In the genomic region with DNA sequence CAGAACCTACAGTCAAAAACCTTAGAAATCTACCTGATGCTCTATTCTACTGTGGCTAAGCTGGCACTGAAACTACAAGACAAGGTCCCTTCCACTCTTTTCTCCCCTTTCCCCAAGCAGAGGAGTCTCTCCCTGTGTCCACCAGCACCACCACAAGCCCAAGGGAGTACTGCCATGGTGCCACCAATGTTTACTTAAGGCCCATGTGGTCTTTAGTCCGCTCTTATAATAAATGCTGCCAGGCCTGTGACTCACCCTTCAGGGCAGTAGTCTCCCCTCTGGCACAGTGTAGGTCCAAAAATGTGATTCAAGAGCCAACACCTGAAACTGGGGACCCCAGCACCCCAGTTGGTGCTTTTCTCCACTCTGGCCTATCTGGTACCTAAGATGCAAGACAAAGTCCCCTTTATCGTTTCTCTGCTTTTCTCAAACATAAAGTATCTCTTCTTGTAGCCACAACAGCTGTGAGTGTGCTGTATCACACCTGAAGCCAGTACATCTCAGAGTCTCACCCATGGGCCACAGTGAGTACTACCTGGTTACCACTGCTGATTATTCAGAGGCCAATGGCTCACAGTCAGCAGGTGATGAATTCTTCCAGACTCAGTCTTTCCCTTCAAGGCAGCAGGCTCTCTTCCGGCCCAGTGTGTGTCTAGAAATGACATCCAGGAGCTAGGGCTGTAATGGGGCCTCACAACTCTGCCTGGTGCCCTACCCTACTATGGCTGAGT, we compare ENCODE assay signal across 1 cellular context.
TF ChIP-seq lines count a peak whose summit lies in the region.

No MANE protein-coding gene starts in this region.

TF ChIP-seq in H1, 55 proteins besides CTCF, POLR2A, EP300 and RAD21:
- TF ChIP-seq TEAD4 (IDR thresholded peaks at IDR 0.05; ENCODE audit: low read depth, low read length) (no peak), KDM1A (IDR thresholded peaks at IDR 0.05; ENCODE audit: borderline replicate concordance, low read length) (no peak), NRF1 (IDR thresholded peaks at IDR 0.05; ENCODE audit: low read depth, low read length) (no peak)
